Comparison of ENCODE assay signal across 8 cellular contexts in the genomic region with DNA sequence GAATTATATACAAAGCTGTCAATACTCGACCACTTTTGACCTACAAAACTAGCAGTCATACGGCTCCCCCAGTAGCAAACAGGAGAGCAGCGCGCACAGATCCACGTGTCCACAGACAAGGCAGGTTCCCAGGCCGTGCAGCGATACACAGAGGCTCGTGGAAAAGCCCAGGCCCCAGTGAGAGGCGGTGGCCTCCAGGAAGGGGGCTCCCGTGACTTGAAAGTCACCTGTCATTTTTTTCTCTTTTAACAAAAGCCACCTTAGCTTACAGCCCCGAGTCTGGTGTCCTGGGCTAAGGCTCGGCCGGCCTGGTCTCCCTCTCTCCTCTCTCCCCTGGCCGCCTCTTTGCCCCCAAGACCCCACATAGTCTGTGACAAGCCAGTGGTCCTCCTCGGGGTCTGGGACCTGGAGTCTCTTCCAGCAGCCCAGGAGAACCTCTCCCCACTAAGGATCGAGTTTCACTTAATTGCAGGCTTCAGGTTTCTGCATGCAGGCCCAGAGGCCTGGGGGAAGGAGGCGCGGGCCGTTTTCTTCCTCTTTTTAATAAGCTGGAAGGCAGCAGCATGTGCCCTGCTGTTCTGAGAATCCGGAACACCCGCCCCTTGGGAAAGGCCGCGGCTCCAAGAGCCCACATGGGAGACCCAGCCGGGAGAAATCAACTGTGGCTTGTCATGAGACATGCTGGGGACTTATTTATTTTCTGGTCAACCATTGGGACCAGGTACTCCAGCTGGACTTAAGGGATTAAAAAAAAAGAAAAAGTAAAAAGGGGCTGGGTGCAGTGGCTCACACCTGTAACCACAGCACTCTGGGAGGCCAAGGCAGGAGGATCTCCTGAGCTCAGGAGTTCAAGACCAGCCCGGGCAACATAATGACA. TPM values are rescaled to one million over a fixed set of nuclear protein-coding genes. Genes with fewer than 3 reads are reported as not detected.
DNase-seq lines count a peak whose midpoint lies in the region; TF ChIP-seq lines count a peak whose summit lies in the region.

No MANE protein-coding gene starts in this region.

- peak overlapping the region; percentile 51 for H3K9ac ChIP-seq in adipocyte (ENCODE audit: low read length)

- DNase-seq in GF-D8 (lab: John Stamatoyannopoulos, UW) (peak; percentile 77), NCI-H2081 (lab: John Stamatoyannopoulos, UW) (peak; percentile 76 to 90), adipocyte (ENCODE audit: low read depth) (peak; percentile 67), inferior parietal cortex (ENCODE audit: extremely low spot score) (peak; percentile 48), testis (peak; percentile 79)
- no peak for DNase-seq in activated CD4-positive, alpha-beta T cell treated with anti-CD3 and anti-CD28 coated beads, Interleukin-2, amount 50 U/mL, for 48 hours
- DNase-seq in stimulated activated CD8-positive, alpha-beta memory T cell treated with anti-CD3 and anti-CD28 coated beads, Interleukin-4, amount 100 ng/mL, for 48 hours, result no peak
- no peak for DNase-seq in effector CD8-positive, alpha-beta T cell (lab: John Stamatoyannopoulos, UW)

- TF ChIP-seq POLR2A in testis (IDR thresholded peaks at IDR 0.05), result no peak

- TF ChIP-seq CTCF in testis (IDR thresholded peaks at IDR 0.05), result no peak

- peaks cover 39% of the 10 kb centered on the region for H3K4me1 ChIP-seq in adipocyte (ENCODE audit: control insufficient read depth, insufficient read depth, low read length)
- peaks cover 78% of the 10 kb centered on the region for H3K4me1 ChIP-seq in testis

- H3K4me3 ChIP-seq in adipocyte (ENCODE audit: low read length) (no peak overlapping the region), testis (no peak overlapping the region)

- intact Hi-C loops in testis (cut with DNase I; ENCODE audit: low total_unique reads), result no loop called here

- H3K9me3 ChIP-seq in adipocyte (ENCODE audit: control insufficient read depth, low read length), result no peaks in the 10 kb centered on the region
- H3K9me3 ChIP-seq in testis, result no peaks in the 10 kb centered on the region

- no peaks in the 10 kb centered on the region for H3K27me3 ChIP-seq in adipocyte (replicated peaks; ENCODE audit: control insufficient read depth, insufficient read depth, low read length)
- H3K27me3 ChIP-seq in testis, result no peaks in the 10 kb centered on the region

- WGBS in testis, 2 donors, result 35 to 42% methylated on average over 19 to 25 of the region's 25 CpGs

- H3K27ac ChIP-seq in testis, result peak overlapping the region; percentile 59 to 71

- no peaks in the 10 kb centered on the region for H3K36me3 ChIP-seq in adipocyte (ENCODE audit: control insufficient read depth, insufficient read depth, low read length, severe bottlenecking)
- H3K36me3 ChIP-seq in testis (ENCODE audit: low read depth, missing control alignments), result no peaks in the 10 kb centered on the region

RNA-seq across cellular contexts. Expression of a gene that starts 15.9 kb away (rescaled TPM):
- 100 to 1,000 TPM; 212 TPM for total RNA-seq in testis
- 62.6 TPM for polyA plus RNA-seq in testis (ENCODE audit: insufficient read depth, low read depth, low replicate concordance)

Comparison
In these comparisons a context has a peak if more than half of its experiments do, and no peak if none do; other contexts are left out.
1. DNase-seq: peak in GF-D8 (single experiment), NCI-H2081 (2 of 2), adipocyte (single experiment), inferior parietal cortex (single experiment) and testis (single experiment); none in activated CD4-positive, alpha-beta T cell treated with anti-CD3 and anti-CD28 coated beads, Interleukin-2, amount 50 U/mL, for 48 hours (0 of 2), stimulated activated CD8-positive, alpha-beta memory T cell treated with anti-CD3 and anti-CD28 coated beads, Interleukin-4, amount 100 ng/mL, for 48 hours (single experiment) and effector CD8-positive, alpha-beta T cell (single experiment).